Comparison of ENCODE assay signal across 20 cellular contexts in the genomic region with DNA sequence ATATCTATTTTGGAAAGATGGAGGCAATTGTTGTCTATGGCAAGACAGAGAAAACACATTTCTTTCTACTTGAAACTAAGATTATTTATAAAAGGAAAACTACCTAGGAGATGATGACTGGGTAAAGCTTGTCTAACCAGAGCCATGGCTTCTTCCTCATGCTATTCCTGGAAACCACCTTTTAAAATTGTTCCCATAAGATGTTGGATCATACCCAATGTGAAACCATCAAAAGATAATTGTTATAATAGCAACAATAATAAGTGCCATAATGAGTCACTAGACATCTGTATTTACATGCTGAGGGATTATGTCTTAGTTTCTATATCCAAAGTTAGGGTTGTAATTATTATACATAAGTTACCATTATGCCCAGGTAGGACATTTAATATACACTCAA.
"Had no signal": no experiment of that assay in that cellular context is flagged by ENCODE, and none has a peak within 500 bp of the region (broad histone marks: within the 10 kb centered on the region; RNA-seq: fewer than 3 reads in every experiment).

No MANE protein-coding gene starts in this region.

- H3K27me3 Mint-ChIP-seq: stimulated activated naive CD8-positive, alpha-beta T cell treated with anti-CD3 and anti-CD28 coated beads, Interleukin-15, Interleukin-2, amounts not matched to agents 100 ng/mL and 50 ng/mL, for 24 hours had no signal

- H3K4me1 ChIP-seq: heart right ventricle, psoas muscle, right lobe of liver, testis, tibial nerve, upper lobe of right lung, vagina had no signal

- H3K4me3 Mint-ChIP-seq: endodermal cell; naive thymus-derived CD8-positive, alpha-beta T cell; stimulated activated effector memory CD8-positive, alpha-beta T cell treated with anti-CD3 and anti-CD28 coated beads, Interleukin-12 subunit alpha, Interleukin-12 subunit beta, amount 100 ng/mL, for 72 hours; stimulated activated naive CD8-positive, alpha-beta T cell treated with anti-CD3 and anti-CD28 coated beads, Interleukin-15, Interleukin-2, amounts not matched to agents 100 ng/mL and 50 ng/mL, for 24 hours had no signal

- H3K27me3 ChIP-seq: heart right ventricle, neutrophil, right lobe of liver, testis, tibial nerve, upper lobe of right lung, vagina had no signal

- H3K4me1 Mint-ChIP-seq: endodermal cell; naive thymus-derived CD8-positive, alpha-beta T cell; stimulated activated effector memory CD8-positive, alpha-beta T cell treated with anti-CD3 and anti-CD28 coated beads, Interleukin-12 subunit alpha, Interleukin-12 subunit beta, amount 100 ng/mL, for 72 hours had no signal

- H3K9me3 Mint-ChIP-seq: endodermal cell; naive thymus-derived CD8-positive, alpha-beta T cell; stimulated activated effector memory CD8-positive, alpha-beta T cell treated with anti-CD3 and anti-CD28 coated beads, Interleukin-12 subunit alpha, Interleukin-12 subunit beta, amount 100 ng/mL, for 72 hours; stimulated activated naive CD8-positive, alpha-beta T cell treated with anti-CD3 and anti-CD28 coated beads, Interleukin-15, Interleukin-2, amounts not matched to agents 100 ng/mL and 50 ng/mL, for 24 hours had no signal

- H3K36me3 Mint-ChIP-seq: naive thymus-derived CD8-positive, alpha-beta T cell; stimulated activated effector memory CD8-positive, alpha-beta T cell treated with anti-CD3 and anti-CD28 coated beads, Interleukin-12 subunit alpha, Interleukin-12 subunit beta, amount 100 ng/mL, for 72 hours had no signal

- H3K9me3 ChIP-seq: heart right ventricle, mucosa of descending colon, neutrophil, psoas muscle, right lobe of liver, testis, tibial nerve, upper lobe of right lung, vagina had no signal

- H3K36me3 ChIP-seq: heart right ventricle, neutrophil, right lobe of liver, tibial nerve, upper lobe of right lung, vagina had no signal

- H3K27ac Mint-ChIP-seq: endodermal cell; naive thymus-derived CD8-positive, alpha-beta T cell; stimulated activated effector memory CD8-positive, alpha-beta T cell treated with anti-CD3 and anti-CD28 coated beads, Interleukin-12 subunit alpha, Interleukin-12 subunit beta, amount 100 ng/mL, for 72 hours; stimulated activated naive CD8-positive, alpha-beta T cell treated with anti-CD3 and anti-CD28 coated beads, Interleukin-15, Interleukin-2, amounts not matched to agents 100 ng/mL and 50 ng/mL, for 24 hours had no signal

- H3K4me3 ChIP-seq: coronary artery, heart right ventricle, mucosa of descending colon, psoas muscle, right lobe of liver, testis, tibial nerve, upper lobe of right lung, vagina had no signal

- H3K27ac ChIP-seq: coronary artery, heart right ventricle, neutrophil, psoas muscle, right lobe of liver, testis, tibial nerve, upper lobe of right lung, vagina had no signal

- DNase-seq: effector CD4-positive, alpha-beta T cell; endodermal cell; foreskin melanocyte; heart right ventricle; hypothalamus; mucosa of descending colon; naive thymus-derived CD8-positive, alpha-beta T cell; psoas muscle; retina; right lobe of liver; stimulated activated CD4-positive, alpha-beta T cell treated with anti-CD3 and anti-CD28 coated beads, Interleukin-4, amount 100 ng/mL, for 1 hour; stimulated activated CD8-positive, alpha-beta memory T cell treated with anti-CD3 and anti-CD28 coated beads, Interleukin-4, amount 100 ng/mL, for 48 hours; testis; upper lobe of right lung had no signal
